Comparison of ENCODE assay signal across 20 cellular contexts in genomic region chr7:44112997-44113763, GRCh38. TPM values are rescaled to one million over a fixed set of nuclear protein-coding genes. Genes with fewer than 3 reads are reported as not detected.
A peak's percentile ranks its signal among the peaks of the same experiment; 100 is the strongest.
DNase-seq lines count a peak whose midpoint lies in the region; ATAC-seq, FAIRE-seq and TF ChIP-seq lines count a peak whose summit lies in the region.
"Had no signal": no experiment of that assay in that cellular context is flagged by ENCODE, and none has a peak within 500 bp of the region (broad histone marks: within the 10 kb centered on the region; RNA-seq: fewer than 3 reads in every experiment).

No MANE protein-coding gene starts in this region.

- TF ChIP-seq POLR2A in A549 (IDR thresholded peaks at IDR 0.05; ENCODE audit: low read length), result no peak

- POLR2A ChIA-PET in A549 (lab: Yijun Ruan, JAX), result no interaction called here

- TF ChIP-seq EP300 in A549 (IDR thresholded peaks at IDR 0.05), result no peak

- CTCF ChIA-PET in A549 (lab: Yijun Ruan, JAX), result interaction anchor here (0.8 to 1.1 kb wide), 2 partner anchors 11 to 18 kb away, joined by 3 to 4 read pairs; no protein-coding TSS in a partner anchor

- 81% methylated on average over 28 of the region's 34 CpGs for WGBS in A549 (ENCODE audit: missing lambda C conversion rate)

- TF ChIP-seq CTCF in A549 (IDR thresholded peaks at IDR 0.05) (no peak), D721Med (IDR thresholded peaks at IDR 0.05; ENCODE audit: insufficient read depth, missing control alignments) (no peak)

- DNase-seq in A549 (ENCODE audit: low read depth in 1 of 2, low spot score in 1 of 2) (no peak), DMS53 (lab: John Stamatoyannopoulos, UW) (peak; percentile 92), NCI-H345 (lab: John Stamatoyannopoulos, UW) (peak; percentile 74), iPS-NIHi7 (ENCODE audit: extremely low spot score) (peak; percentile 35), D721Med (ENCODE audit: insufficient read length, low spot score) (no peak)
- DNase-seq in activated naive CD4-positive, alpha-beta T cell treated with anti-CD3 and anti-CD28 coated beads, Interleukin-2, amount 50 U/mL, for 16 hours, result no peak
- DNase-seq: activated CD4-positive, CD25-positive, alpha-beta regulatory T cell; activated CD8-positive, alpha-beta memory T cell treated with anti-CD3 and anti-CD28 coated beads for 24 hours; activated naive CD8-positive, alpha-beta T cell treated with anti-CD3 and anti-CD28 coated beads, Interleukin-2, amount 10 ng/mL, durations not matched to agents 7 days and 5 days; heart right ventricle; islet precursor cell; KG1; mammary epithelial cell; occipital lobe; retina; T-helper 9 cell had no signal

- H3K4me2 ChIP-seq in A549, result peak overlapping the region; percentile 44

- no peak overlapping the region for H3K4me3 ChIP-seq in A549
- H3K4me3 ChIP-seq: heart right ventricle, tibial nerve had no signal

- TF ChIP-seq RAD21 in A549 (conservative IDR thresholded peaks at IDR 0.05 in 1 of 2, IDR thresholded peaks at IDR 0.05 in 1 of 2), result no peak

- ATAC-seq in A549, result peak in 1 of 2 experiments; percentile 4; a peak in 2 of 6 replicates
- ATAC-seq in HG03095 (IDR thresholded peaks at IDR 0.05; ENCODE audit: unreplicated experiment), result no peak
- ATAC-seq in HG03039 (IDR thresholded peaks at IDR 0.05; ENCODE audit: unreplicated experiment), result no peak
- ATAC-seq: heart right ventricle had no signal

- H3K4me1 ChIP-seq in A549, result peaks cover 4% of the 10 kb centered on the region; the same call in 1 of the 3 replicates

- H3K27ac ChIP-seq in A549, result no peak overlapping the region
- H3K27ac ChIP-seq: tibial nerve had no signal

- FAIRE-seq in A549 (lab: Jason Lieb, UNC), result no peak
- no peak for FAIRE-seq in D721Med (lab: Jason Lieb, UNC)
- FAIRE-seq: GM12891 had no signal

- no peaks in the 10 kb centered on the region for H3K9me3 ChIP-seq in A549
- H3K9me3 ChIP-seq: heart right ventricle, tibial nerve had no signal

TF ChIP-seq in A549, 52 proteins besides CTCF, POLR2A, EP300 and RAD21:
- TF ChIP-seq HOXA7 (CRISPR knock-in tag; IDR thresholded peaks at IDR 0.05) (no peak), MAX (IDR thresholded peaks at IDR 0.05) (no peak), HDAC2 (IDR thresholded peaks at IDR 0.05) (no peak), POLR2AphosphoS2 (conservative IDR thresholded peaks at IDR 0.05; ENCODE audit: low read length) (no peak), MYC (IDR thresholded peaks at IDR 0.05; ENCODE audit: borderline replicate concordance, low read length) (no peak), SMC3 (IDR thresholded peaks at IDR 0.05) (no peak), NFE2L2 (conservative IDR thresholded peaks at IDR 0.05; ENCODE audit: low read length) (no peak), CEBPB (IDR thresholded peaks at IDR 0.05) (no peak), SREBF2 (IDR thresholded peaks at IDR 0.05) (no peak), RFX5 (IDR thresholded peaks at IDR 0.05) (no peak), HEYL (CRISPR knock-in tag; IDR thresholded peaks at IDR 0.05) (no peak), HOXB5 (CRISPR knock-in tag; IDR thresholded peaks at IDR 0.05) (no peak), NR3C1 (IDR thresholded peaks at IDR 0.05) (no peak), FOSL2 (IDR thresholded peaks at IDR 0.05) (no peak), FOSL2 (CRISPR knock-in tag; IDR thresholded peaks at IDR 0.05) (no peak), GATA3 (IDR thresholded peaks at IDR 0.05; ENCODE audit: borderline replicate concordance) (no peak), RNF2 (IDR thresholded peaks at IDR 0.05; ENCODE audit: borderline replicate concordance, low read depth) (no peak), BCL3 (IDR thresholded peaks at IDR 0.05) (no peak; the same call in 2 of the 3 replicates)
- TF ChIP-seq, protein P1, sequence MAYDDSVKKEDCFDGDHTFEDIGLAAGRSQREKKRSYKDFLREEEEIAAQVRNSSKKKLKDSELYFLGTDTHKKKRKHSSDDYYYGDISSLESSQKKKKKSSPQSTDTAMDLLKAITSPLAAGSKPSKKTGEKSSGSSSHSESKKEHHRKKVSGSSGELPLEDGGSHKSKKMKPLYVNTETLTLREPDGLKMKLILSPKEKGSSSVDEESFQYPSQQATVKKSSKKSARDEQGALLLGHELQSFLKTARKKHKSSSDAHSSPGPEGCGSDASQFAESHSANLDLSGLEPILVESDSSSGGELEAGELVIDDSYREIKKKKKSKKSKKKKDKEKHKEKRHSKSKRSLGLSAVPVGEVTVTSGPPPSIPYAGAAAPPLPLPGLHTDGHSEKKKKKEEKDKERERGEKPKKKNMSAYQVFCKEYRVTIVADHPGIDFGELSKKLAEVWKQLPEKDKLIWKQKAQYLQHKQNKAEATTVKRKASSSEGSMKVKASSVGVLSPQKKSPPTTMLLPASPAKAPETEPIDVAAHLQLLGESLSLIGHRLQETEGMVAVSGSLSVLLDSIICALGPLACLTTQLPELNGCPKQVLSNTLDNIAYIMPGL (CRISPR knock-in tag; IDR thresholded peaks at IDR 0.05; ENCODE audit: borderline replicate concordance), result no peak

RNA-seq across cellular contexts. Expression of gene AEBP1, which starts 9.0 kb away (rescaled TPM):
- polyA plus RNA-seq in A549 (2011; rRNA removed), result not detected in 2 replicates
- polyA plus RNA-seq in A549 (2012; cell fraction: cytosol; rRNA removed), result not detected in 2 replicates
- 0.02 TPM in 1 of 2 replicates, not detected in the other for polyA plus RNA-seq in A549 (2012; cell fraction: nucleus; rRNA removed)
- polyA plus RNA-seq in A549 (2017; fragmentation: RNase III; extraction: RNeasy Plus Mini Kit Qiagen cat#74134 plus additional on column Dnase treatment), result not detected in 3 replicates
- polyA minus RNA-seq in A549 (2011; rRNA and poly(A)+ RNA removed), result not detected in 2 replicates

RNA-seq across cellular contexts. Expression of gene POLD2, which starts 10.2 kb away (rescaled TPM):
- polyA plus RNA-seq in A549 (2011; rRNA removed), result 126 and 132 TPM in 2 replicates
- 266 and 297 TPM in 2 replicates for polyA plus RNA-seq in A549 (2012; cell fraction: cytosol; rRNA removed)
- polyA plus RNA-seq in A549 (2012; cell fraction: nucleus; rRNA removed), result 269 and 274 TPM in 2 replicates
- 138 TPM in 3 replicates for polyA plus RNA-seq in A549 (2017; fragmentation: RNase III; extraction: RNeasy Plus Mini Kit Qiagen cat#74134 plus additional on column Dnase treatment)
- polyA minus RNA-seq in A549 (2011; rRNA and poly(A)+ RNA removed), result 62.7 and 104 TPM in 2 replicates

RNA-seq across cellular contexts. Expression of gene MYL7, which starts 28.0 kb away (rescaled TPM):
- not detected in 2 replicates for polyA plus RNA-seq in A549 (2011; rRNA removed)
- polyA plus RNA-seq in A549 (2012; cell fraction: cytosol; rRNA removed), result not detected in 2 replicates
- polyA plus RNA-seq in A549 (2012; cell fraction: nucleus; rRNA removed), result 0.22 TPM in 1 of 2 replicates, not detected in the other
- not detected in 3 replicates for polyA plus RNA-seq in A549 (2017; fragmentation: RNase III; extraction: RNeasy Plus Mini Kit Qiagen cat#74134 plus additional on column Dnase treatment)
- polyA minus RNA-seq in A549 (2011; rRNA and poly(A)+ RNA removed), result not detected in 2 replicates

RNA-seq across cellular contexts. Expression of gene POLM, which starts 30.9 kb away (rescaled TPM):
- polyA plus RNA-seq in A549 (2011; rRNA removed) (4.6 and 6.4 TPM in 2 replicates), A549 (2017; fragmentation: RNase III; extraction: RNeasy Plus Mini Kit Qiagen cat#74134 plus additional on column Dnase treatment) (5.5 to 7.3 TPM (median 6.6 TPM) in 3 replicates)
- 5.3 and 6.1 TPM in 2 replicates for polyA plus RNA-seq in A549 (2012; cell fraction: cytosol; rRNA removed)
- polyA plus RNA-seq in A549 (2012; cell fraction: nucleus; rRNA removed), result 25.0 and 32.7 TPM in 2 replicates
- polyA minus RNA-seq in A549 (2011; rRNA and poly(A)+ RNA removed), result 8.1 and 13.8 TPM in 2 replicates

RNA-seq across cellular contexts. Expression of gene PGAM2, which starts 47.8 kb away (rescaled TPM):
- not detected in 2 replicates for polyA plus RNA-seq in A549 (2011; rRNA removed)
- not detected in 2 replicates for polyA plus RNA-seq in A549 (2012; cell fraction: cytosol; rRNA removed)
- polyA plus RNA-seq in A549 (2012; cell fraction: nucleus; rRNA removed), result 0.29 and 0.37 TPM in 2 replicates
- polyA plus RNA-seq in A549 (2017; fragmentation: RNase III; extraction: RNeasy Plus Mini Kit Qiagen cat#74134 plus additional on column Dnase treatment), result not detected in 3 replicates
- not detected in 2 replicates for polyA minus RNA-seq in A549 (2011; rRNA and poly(A)+ RNA removed)
- polyA plus RNA-seq: mammary epithelial cell had no signal

Comparison
In these comparisons a context has a peak if more than half of its experiments do, and no peak if none do; other contexts are left out.
1. DNase-seq: peak in DMS53 (single experiment), NCI-H345 (single experiment) and iPS-NIHi7 (single experiment); none in A549 (0 of 2), activated naive CD4-positive, alpha-beta T cell treated with anti-CD3 and anti-CD28 coated beads, Interleukin-2, amount 50 U/mL, for 16 hours (single experiment) and D721Med (single experiment).